ENCODE assay signal across 21 cellular contexts in genomic region chr6:134103004-134103403, GRCh38.
"Had no signal": no experiment of that assay in that cellular context is flagged by ENCODE, and none has a peak within 500 bp of the region (broad histone marks: within the 10 kb centered on the region; RNA-seq: fewer than 3 reads in every experiment).

No MANE protein-coding gene starts in this region.

- DNase-seq: foreskin keratinocyte; immature natural killer cell; kidney; left cardiac atrium; left ventricle myocardium superior; mesendoderm; naive B cell; occipital lobe; pancreas; right lobe of liver; spleen; stimulated activated CD4-positive, alpha-beta T cell treated with anti-CD3 and anti-CD28 coated beads, Interleukin-15, amount 100 ng/mL, for 24 hours; stimulated activated CD4-positive, alpha-beta T cell treated with anti-CD3 and anti-CD28 coated beads, Interleukin-1b, Interleukin-23, amount 100 ng/mL, for 48 hours; stimulated activated CD4-positive, alpha-beta T cell treated with anti-CD3 and anti-CD28 coated beads, Interleukin-4, amount 100 ng/mL, for 24 hours; stimulated activated naive CD8-positive, alpha-beta T cell treated with anti-CD3 and anti-CD28 coated beads, Interleukin-15, amount 100 ng/mL, for 72 hours; substantia nigra; transverse colon had no signal

- ATAC-seq: foreskin keratinocyte; left ventricle myocardium superior; stimulated activated memory B cell treated with anti-CD40 and anti-IgM and Interleukin-4, amounts not matched to agents 10 μg/mL and 1 μg/mL and 100 μg/mL, for 72 hours; stimulated activated naive CD8-positive, alpha-beta T cell treated with anti-CD3 and anti-CD28 coated beads, Interleukin-15, amount 100 ng/mL, for 72 hours had no signal

- H3K4me3 ChIP-seq: lung, pancreas, prostate gland, right lobe of liver, spleen, thoracic aorta, transverse colon had no signal
